21 cellular contexts compared by ENCODE assay signal in the genomic region with DNA sequence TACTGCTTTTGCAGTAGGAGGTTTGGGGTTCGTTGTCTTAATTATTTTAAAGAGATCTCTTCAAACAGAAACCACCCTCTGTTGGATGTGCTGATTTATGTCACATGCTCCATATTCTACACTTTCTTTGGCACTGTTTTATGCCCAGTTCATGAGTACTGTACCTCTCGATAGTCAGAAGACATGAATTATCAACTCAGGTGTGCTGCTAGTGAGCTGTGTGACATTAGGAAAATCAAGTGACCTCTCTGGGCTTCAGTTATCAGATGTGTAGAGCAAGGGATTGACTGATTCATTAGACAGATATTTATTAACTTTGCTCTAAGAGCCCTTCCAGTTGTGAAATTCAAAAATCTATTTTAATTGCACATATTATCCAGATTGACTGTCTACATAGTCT.
"Had no signal": no experiment of that assay in that cellular context is flagged by ENCODE, and none has a peak within 500 bp of the region (broad histone marks: within the 10 kb centered on the region; RNA-seq: fewer than 3 reads in every experiment).

No MANE protein-coding gene starts in this region.

- H3K9me3 Mint-ChIP-seq: effector memory CD8-positive, alpha-beta T cell; naive thymus-derived CD8-positive, alpha-beta T cell; stimulated activated effector memory CD8-positive, alpha-beta T cell treated with anti-CD3 and anti-CD28 coated beads, Interleukin-12 subunit alpha, Interleukin-12 subunit beta, amount 100 ng/mL, for 72 hours; type B pancreatic cell had no signal

- DNase-seq: dermis blood vessel endothelial cell; effector memory CD8-positive, alpha-beta T cell; head of caudate nucleus; left ventricle myocardium superior; lower lobe of right lung; naive thymus-derived CD8-positive, alpha-beta T cell; sigmoid colon; stimulated activated CD4-positive, alpha-beta T cell treated with anti-CD3 and anti-CD28 coated beads, Interleukin-2, amount 100 ng/mL, for 24 hours; stimulated activated CD4-positive, alpha-beta T cell treated with anti-CD3 and anti-CD28 coated beads, Interleukin-4, amount 100 ng/mL, for 24 hours; stimulated activated naive CD8-positive, alpha-beta T cell treated with anti-CD3 and anti-CD28 coated beads, Interleukin-15, Interleukin-2, amounts not matched to agents 100 U/mL and 50 U/mL, for 24 hours; substantia nigra; testis; tibial artery had no signal

- FAIRE-seq: endometrium, frontal cortex, keratinocyte had no signal

- H3K9me3 ChIP-seq: lower lobe of right lung, prostate gland, right atrium auricular region, sigmoid colon, testis, tibial artery had no signal

- H3K27me3 ChIP-seq: right atrium auricular region, sigmoid colon, testis, tibial artery had no signal

- ATAC-seq: effector memory CD8-positive, alpha-beta T cell; left ventricle myocardium superior; lower lobe of right lung; naive thymus-derived CD8-positive, alpha-beta T cell; stimulated activated effector memory CD8-positive, alpha-beta T cell treated with anti-CD3 and anti-CD28 coated beads, Interleukin-12 subunit alpha, Interleukin-12 subunit beta, amount 100 ng/mL, for 72 hours; stimulated activated naive CD8-positive, alpha-beta T cell treated with anti-CD3 and anti-CD28 coated beads, Interleukin-15, Interleukin-2, amounts not matched to agents 100 U/mL and 50 U/mL, for 24 hours had no signal

- H3K4me3 ChIP-seq: coronary artery, lower lobe of right lung, prostate gland, right atrium auricular region, sigmoid colon, testis, tibial artery had no signal

- H3K36me3 ChIP-seq: prostate gland, right atrium auricular region had no signal

- H3K27ac ChIP-seq: coronary artery, lower lobe of right lung, prostate gland, right atrium auricular region, testis, tibial artery had no signal

- H3K27ac Mint-ChIP-seq: effector memory CD8-positive, alpha-beta T cell; stimulated activated effector memory CD8-positive, alpha-beta T cell treated with anti-CD3 and anti-CD28 coated beads, Interleukin-12 subunit alpha, Interleukin-12 subunit beta, amount 100 ng/mL, for 72 hours; type B pancreatic cell had no signal

- H3K27me3 Mint-ChIP-seq: effector memory CD8-positive, alpha-beta T cell; naive thymus-derived CD8-positive, alpha-beta T cell; type B pancreatic cell had no signal
